ENCODE assay signal across 28 cellular contexts in genomic region chr5:158017433-158017832, GRCh38.
"Had no signal": no experiment of that assay in that cellular context is flagged by ENCODE, and none has a peak within 500 bp of the region (broad histone marks: within the 10 kb centered on the region; RNA-seq: fewer than 3 reads in every experiment).

No MANE protein-coding gene starts in this region.

- H3K4me3 ChIP-seq: cardiac muscle cell, K562 had no signal

- ATAC-seq: activated T-helper 17 cell treated with anti-CD3 and anti-CD28 coated beads, Interleukin-2, amount 50 U/mL, for 72 hours; K562; Panc1; Right ventricle myocardium inferior had no signal

- H3K27ac ChIP-seq: brain microvascular endothelial cell, cardiac muscle cell, VCaP had no signal

- FAIRE-seq: K562 had no signal

- H3K9ac ChIP-seq: SK-N-SH had no signal

- H3K27me3 ChIP-seq: brain microvascular endothelial cell, cardiac muscle cell had no signal

- H3K4me2 ChIP-seq: SK-N-SH had no signal

- H3K36me3 ChIP-seq: brain microvascular endothelial cell, cardiac muscle cell had no signal

- DNase-seq: activated CD4-positive, alpha-beta memory T cell treated with anti-CD3 and anti-CD28 coated beads, Interleukin-2, amount 10 ng/mL, durations not matched to agents 7 days and 5 days; activated CD4-positive, alpha-beta T cell treated with anti-CD3 and anti-CD28 coated beads, Interleukin-2, amount 50 U/mL, for 1 hour; activated CD4-positive, CD25-positive, alpha-beta regulatory T cell; activated gamma-delta T cell; activated naive CD4-positive, alpha-beta T cell treated with anti-CD3 and anti-CD28 coated beads for 36 hours; activated T-cell treated with anti-CD3 and anti-CD28 coated beads for 4 hours; activated T-cell treated with anti-CD3 and anti-CD28 coated beads, Interleukin-2, amount 50 U/mL, for 48 hours; amygdala; brain microvascular endothelial cell; Kasumi-1; NCI-H1105 treated with DMSO at 0.1 percent for 48 hours; NCI-H1436 treated with DMSO at 0.1 percent for 48 hours; NCI-H187; NCI-H2081; NCI-H446 treated with DMSO at 0.1 percent for 48 hours; NCI-H524 treated with DMSO at 0.1 percent for 48 hours; NCI-H774; NK-92 treated with Interleukin-12 subunit alpha and Interleukin-12 subunit beta, amount 100 ng/mL, for 24 hours; OCI-M1; RPMI8226; SK-N-SH; T-helper 1 cell had no signal

- H3K9me3 ChIP-seq: SK-N-SH had no signal
